1 cellular context compared by ENCODE assay signal in genomic region chr12:89082354-89082753, GRCh38.
TF ChIP-seq lines count a peak whose summit lies in the region.

No MANE protein-coding gene starts in this region.

TF ChIP-seq in IMR-90, 13 proteins besides CTCF, POLR2A, EP300 and RAD21 (continued from another document):
- no peak for TF ChIP-seq MXI1 (IDR thresholded peaks at IDR 0.05; ENCODE audit: borderline replicate concordance, low read depth, low read length)
- TF ChIP-seq RCOR1 (IDR thresholded peaks at IDR 0.05; ENCODE audit: insufficient replicate concordance, low read length), result no peak
- no peak for TF ChIP-seq CHD1 (IDR thresholded peaks at IDR 0.05; ENCODE audit: low read depth, low read length)
- TF ChIP-seq BHLHE40 (IDR thresholded peaks at IDR 0.05; ENCODE audit: low read depth, low read length), result no peak
- no peak for TF ChIP-seq FOS (IDR thresholded peaks at IDR 0.05; ENCODE audit: low read depth, low read length)
- TF ChIP-seq RFX5 (IDR thresholded peaks at IDR 0.05; ENCODE audit: low read depth, low read length), result no peak
- TF ChIP-seq NFE2L2 (IDR thresholded peaks at IDR 0.05; ENCODE audit: low read depth, low read length), result no peak
- TF ChIP-seq USF2 (IDR thresholded peaks at IDR 0.05; ENCODE audit: low read depth, low read length), result no peak
- no peak for TF ChIP-seq ELK1 (IDR thresholded peaks at IDR 0.05; ENCODE audit: borderline replicate concordance, low read depth, low read length)
- no peak for TF ChIP-seq MAZ (IDR thresholded peaks at IDR 0.05; ENCODE audit: borderline replicate concordance, low read depth, low read length)
- no peak for TF ChIP-seq SMC3 (IDR thresholded peaks at IDR 0.05; ENCODE audit: low read depth, low read length)
- no peak for TF ChIP-seq MAFK (IDR thresholded peaks at IDR 0.05; ENCODE audit: low read depth, low read length)
